23 cellular contexts compared by ENCODE assay signal in the genomic region with DNA sequence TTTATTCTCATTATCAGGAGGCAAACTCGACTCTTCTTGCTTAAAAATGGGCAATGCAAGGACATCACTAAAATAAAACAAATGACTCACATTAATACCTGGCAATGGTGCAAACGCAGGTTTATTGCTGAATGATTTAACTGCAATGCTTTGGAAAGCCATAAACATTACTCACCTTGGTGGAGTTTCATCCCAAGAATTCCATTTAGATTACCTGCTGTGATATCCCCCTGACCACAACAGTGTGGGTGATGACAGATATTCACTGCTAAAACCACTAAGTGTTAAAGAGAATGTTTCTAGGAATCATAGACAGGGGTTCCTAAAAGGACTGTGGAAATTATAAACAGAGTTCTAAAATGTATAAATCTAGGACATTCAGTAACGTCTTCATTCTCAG. TPM values are rescaled to one million over a fixed set of nuclear protein-coding genes. Genes with fewer than 3 reads are reported as not detected.
DNase-seq lines count a peak whose midpoint lies in the region; ATAC-seq, FAIRE-seq and TF ChIP-seq lines count a peak whose summit lies in the region.
"Had no signal": no experiment of that assay in that cellular context is flagged by ENCODE, and none has a peak within 500 bp of the region (broad histone marks: within the 10 kb centered on the region; RNA-seq: fewer than 3 reads in every experiment).

No MANE protein-coding gene starts in this region.

- TF ChIP-seq RAD21 in A549 (conservative IDR thresholded peaks at IDR 0.05 in 1 of 2, IDR thresholded peaks at IDR 0.05 in 1 of 2) = no peak

- no peak for FAIRE-seq in A549 (lab: Jason Lieb, UNC)
- FAIRE-seq: GM18507 had no signal

- H3K27ac ChIP-seq in A549 = no peak overlapping the region
- H3K27ac ChIP-seq in RWPE2 (ENCODE audit: poor library complexity, severe bottlenecking) = peak overlapping the region; percentile 80
- H3K27ac ChIP-seq: colonic mucosa, esophagus squamous epithelium, VCaP had no signal

- peaks cover 42% of the 10 kb centered on the region for H3K36me3 ChIP-seq in RWPE2 (ENCODE audit: low read depth)
- H3K36me3 ChIP-seq: colonic mucosa had no signal

- CTCF ChIA-PET in A549 (lab: Yijun Ruan, JAX) = no interaction called here

- no peak overlapping the region for H3K4me3 ChIP-seq in A549
- no peak overlapping the region for H3K4me3 ChIP-seq in RWPE2 (ENCODE audit: severe bottlenecking)
- H3K4me3 ChIP-seq: colonic mucosa, esophagus squamous epithelium had no signal

- TF ChIP-seq CTCF in A549 (IDR thresholded peaks at IDR 0.05) (no peak), RWPE2 (IDR thresholded peaks at IDR 0.05; ENCODE audit: poor library complexity, severe bottlenecking) (no peak)

- TF ChIP-seq EP300 in A549 (IDR thresholded peaks at IDR 0.05) = no peak

- no peak overlapping the region for H3K4me2 ChIP-seq in A549

- H3K36me3 Mint-ChIP-seq in stimulated activated effector memory CD8-positive, alpha-beta T cell treated with anti-CD3 and anti-CD28 coated beads, Interleukin-12 subunit alpha, Interleukin-12 subunit beta, amount 100 ng/mL, for 72 hours = peaks cover 38% of the 10 kb centered on the region

- DNase-seq in A549 (ENCODE audit: low read depth in 1 of 2, low spot score in 1 of 2) (no peak), HCEC 1CT (peak; percentile 32), RWPE2 (ENCODE audit: low spot score) (no peak), glomerular visceral epithelial cell (ENCODE audit: extremely low spot score) (peak; percentile 79), NCI-H2081 (lab: John Stamatoyannopoulos, UW) (no peak), NCI-H82 treated with DMSO at 0.1 percent for 48 hours (lab: John Stamatoyannopoulos, UW; ENCODE audit: unreplicated experiment) (no peak), OCI-M1 (lab: John Stamatoyannopoulos, UW) (no peak)
- no peak for DNase-seq in stimulated activated effector memory CD8-positive, alpha-beta T cell treated with anti-CD3 and anti-CD28 coated beads, Interleukin-12 subunit alpha, Interleukin-12 subunit beta, amount 100 ng/mL, for 72 hours (ENCODE audit: low spot score in 2 of 2)
- DNase-seq: activated CD8-positive, alpha-beta memory T cell treated with anti-CD3 and anti-CD28 coated beads, Interleukin-2, amount 50 U/mL, for 48 hours; activated naive CD8-positive, alpha-beta T cell treated with anti-CD3 and anti-CD28 coated beads, Interleukin-2, amount 10 ng/mL, durations not matched to agents 7 days and 5 days; AML-193; colonic mucosa; DND-41; esophagus squamous epithelium; GOT3; mesenchymal stem cell; NCI-H1436; NCI-H524; occipital lobe; Right ventricle myocardium superior had no signal

- H3K9me3 ChIP-seq in A549 (no peaks in the 10 kb centered on the region), RWPE2 (ENCODE audit: severe bottlenecking) (no peaks in the 10 kb centered on the region)
- H3K9me3 ChIP-seq: colonic mucosa, esophagus squamous epithelium had no signal

- POLR2A ChIA-PET in A549 (lab: Yijun Ruan, JAX) = no interaction called here

- peaks cover 8% of the 10 kb centered on the region for H3K4me1 Mint-ChIP-seq in stimulated activated effector memory CD8-positive, alpha-beta T cell treated with anti-CD3 and anti-CD28 coated beads, Interleukin-12 subunit alpha, Interleukin-12 subunit beta, amount 100 ng/mL, for 72 hours

- H3K4me1 ChIP-seq in A549 = peaks cover 12% of the 10 kb centered on the region
- peaks cover 21% of the 10 kb centered on the region for H3K4me1 ChIP-seq in RWPE2 (ENCODE audit: insufficient read depth, poor library complexity, severe bottlenecking)
- H3K4me1 ChIP-seq: colonic mucosa, esophagus squamous epithelium had no signal

- WGBS in A549 (ENCODE audit: missing lambda C conversion rate) = 77% methylated on average over 3 of the region's 3 CpGs

- ATAC-seq in A549 (no peak), RWPE2 (ENCODE audit: low read depth) (peak; percentile 99)
- no peak for ATAC-seq in stimulated activated effector memory CD8-positive, alpha-beta T cell treated with anti-CD3 and anti-CD28 coated beads, Interleukin-12 subunit alpha, Interleukin-12 subunit beta, amount 100 ng/mL, for 72 hours

- no peak for TF ChIP-seq POLR2A in A549 (IDR thresholded peaks at IDR 0.05; ENCODE audit: low read length)

- H3K27ac Mint-ChIP-seq in stimulated activated effector memory CD8-positive, alpha-beta T cell treated with anti-CD3 and anti-CD28 coated beads, Interleukin-12 subunit alpha, Interleukin-12 subunit beta, amount 100 ng/mL, for 72 hours = no peak overlapping the region
- H3K27ac Mint-ChIP-seq: activated naive CD8-positive, alpha-beta T cell treated with anti-CD3 and anti-CD28 coated beads, Interleukin-2, amount 10 ng/mL, durations not matched to agents 7 days and 5 days; type B pancreatic cell had no signal

- no peaks in the 10 kb centered on the region for H3K9me3 Mint-ChIP-seq in stimulated activated effector memory CD8-positive, alpha-beta T cell treated with anti-CD3 and anti-CD28 coated beads, Interleukin-12 subunit alpha, Interleukin-12 subunit beta, amount 100 ng/mL, for 72 hours
- H3K9me3 Mint-ChIP-seq: activated naive CD8-positive, alpha-beta T cell treated with anti-CD3 and anti-CD28 coated beads, Interleukin-2, amount 10 ng/mL, durations not matched to agents 7 days and 5 days; type B pancreatic cell had no signal

- H3K4me3 Mint-ChIP-seq in stimulated activated effector memory CD8-positive, alpha-beta T cell treated with anti-CD3 and anti-CD28 coated beads, Interleukin-12 subunit alpha, Interleukin-12 subunit beta, amount 100 ng/mL, for 72 hours = no peak overlapping the region
- H3K4me3 Mint-ChIP-seq: activated naive CD8-positive, alpha-beta T cell treated with anti-CD3 and anti-CD28 coated beads, Interleukin-2, amount 10 ng/mL, durations not matched to agents 7 days and 5 days; type B pancreatic cell had no signal

- no peaks in the 10 kb centered on the region for H3K27me3 ChIP-seq in RWPE2 (ENCODE audit: insufficient read depth, poor library complexity, severe bottlenecking)
- H3K27me3 ChIP-seq: colonic mucosa, esophagus squamous epithelium had no signal

TF ChIP-seq in A549, 52 proteins besides CTCF, POLR2A, EP300 and RAD21:
- TF ChIP-seq GATA3 (IDR thresholded peaks at IDR 0.05; ENCODE audit: borderline replicate concordance) = no peak
- TF ChIP-seq FOSL2 (IDR thresholded peaks at IDR 0.05) = no peak
- TF ChIP-seq FOSL2 (CRISPR knock-in tag; IDR thresholded peaks at IDR 0.05) = peak; percentile 29
- TF ChIP-seq NPAS2 (CRISPR knock-in tag; IDR thresholded peaks at IDR 0.05; ENCODE audit: borderline replicate concordance) = no peak
- TF ChIP-seq CBX8 (IDR thresholded peaks at IDR 0.05) = no peak

RNA-seq across cellular contexts. Expression of a gene that starts 35.3 kb away (rescaled TPM):
- polyA plus RNA-seq in A549 (2011; rRNA removed) = 20.3 and 21.6 TPM in 2 replicates
- polyA plus RNA-seq in A549 (2012; cell fraction: cytosol; rRNA removed) = 8.4 and 10.1 TPM in 2 replicates
- polyA plus RNA-seq in A549 (2012; cell fraction: nucleus; rRNA removed) = 9.2 and 13.5 TPM in 2 replicates
- polyA plus RNA-seq in A549 (2017; fragmentation: RNase III; extraction: RNeasy Plus Mini Kit Qiagen cat#74134 plus additional on column Dnase treatment) = 9.9 to 11.1 TPM (median 10.3 TPM) in 3 replicates
- 15.0 and 16.9 TPM in 2 replicates for polyA minus RNA-seq in A549 (2011; rRNA and poly(A)+ RNA removed)

RNA-seq across cellular contexts. Expression of a gene that starts 54.2 kb away (rescaled TPM):
- polyA plus RNA-seq in A549 (2011; rRNA removed) (36.9 and 39.8 TPM in 2 replicates), A549 (2017; fragmentation: RNase III; extraction: RNeasy Plus Mini Kit Qiagen cat#74134 plus additional on column Dnase treatment) (18.7 to 19.4 TPM (median 19.0 TPM) in 3 replicates)
- 15.8 and 15.9 TPM in 2 replicates for polyA plus RNA-seq in A549 (2012; cell fraction: cytosol; rRNA removed)
- polyA plus RNA-seq in A549 (2012; cell fraction: nucleus; rRNA removed) = 8.3 and 13.1 TPM in 2 replicates
- polyA minus RNA-seq in A549 (2011; rRNA and poly(A)+ RNA removed) = 10.9 TPM in 2 replicates

Comparison
In these comparisons a context has a peak if more than half of its experiments do, and no peak if none do; other contexts are left out.
1. DNase-seq: peak in HCEC 1CT (single experiment) and glomerular visceral epithelial cell (single experiment); none in A549 (0 of 2), RWPE2 (single experiment), NCI-H2081 (0 of 2), stimulated activated effector memory CD8-positive, alpha-beta T cell treated with anti-CD3 and anti-CD28 coated beads, Interleukin-12 subunit alpha, Interleukin-12 subunit beta, amount 100 ng/mL, for 72 hours (0 of 2), NCI-H82 treated with DMSO at 0.1 percent for 48 hours (single experiment) and OCI-M1 (single experiment).